9 cellular contexts compared by ENCODE assay signal in the genomic region with DNA sequence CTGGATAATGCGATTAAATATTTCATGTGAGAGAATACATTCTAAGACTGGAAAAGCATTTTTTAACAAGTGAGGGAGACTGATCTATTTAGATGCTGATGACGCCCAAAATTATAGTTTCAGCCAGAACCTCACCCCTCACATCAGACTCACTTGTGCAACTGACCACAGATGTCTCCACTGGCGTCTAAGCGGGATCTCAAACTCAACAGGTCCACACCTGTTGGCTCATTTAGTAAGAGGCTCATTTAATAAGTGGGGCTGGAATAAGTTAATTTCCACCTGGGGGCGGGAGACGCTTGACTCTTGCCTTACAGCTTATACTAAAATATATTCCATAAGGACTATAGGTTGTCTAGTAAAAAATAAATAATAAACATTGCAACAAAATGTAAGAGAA. TPM values are rescaled to one million over a fixed set of nuclear protein-coding genes. Genes with fewer than 3 reads are reported as not detected.
DNase-seq lines count a peak whose midpoint lies in the region; ATAC-seq, FAIRE-seq and TF ChIP-seq lines count a peak whose summit lies in the region.
"Had no signal": no experiment of that assay in that cellular context is flagged by ENCODE, and none has a peak within 500 bp of the region (broad histone marks: within the 10 kb centered on the region; RNA-seq: fewer than 3 reads in every experiment).

No MANE protein-coding gene starts in this region.

- H3K36me3 ChIP-seq in CD4-positive, alpha-beta memory T cell (ENCODE audit: insufficient read depth, low read length) = peaks cover 3% of the 10 kb centered on the region
- H3K36me3 ChIP-seq in HEK293 (ENCODE audit: control insufficient read depth in 2 of 2, insufficient read depth in 1 of 2, low read length in 2 of 2) (peaks cover 5 to 19% of the 10 kb centered on the region in 2 experiments; a peak in 2 of 3 replicates), astrocyte (ENCODE audit: insufficient read depth, low read length) (peaks cover 8% of the 10 kb centered on the region), MG63 (peaks cover 10% of the 10 kb centered on the region)
- H3K36me3 ChIP-seq in naive thymus-derived CD4-positive, alpha-beta T cell (ENCODE audit: control insufficient read depth in 2 of 3, insufficient read depth in 3 of 3, low read length in 3 of 3) = peaks cover 0 to 28% (median 0%) of the 10 kb centered on the region in 3 experiments

- H3K9me3 ChIP-seq in CD4-positive, alpha-beta memory T cell (ENCODE audit: control insufficient read depth in 1 of 2, low read length in 2 of 2) = no peaks in the 10 kb centered on the region
- H3K9me3 ChIP-seq in HEK293 (ENCODE audit: control insufficient read depth, insufficient read depth, low read depth, low read length) (no peaks in the 10 kb centered on the region), astrocyte (ENCODE audit: insufficient read depth, low read depth, low read length) (no peaks in the 10 kb centered on the region), MG63 (no peaks in the 10 kb centered on the region)
- H3K9me3 ChIP-seq in naive thymus-derived CD4-positive, alpha-beta T cell (ENCODE audit: control insufficient read depth in 2 of 3, low read length in 3 of 3) = no peaks in the 10 kb centered on the region
- H3K9me3 ChIP-seq: HAP-1 had no signal

- peak overlapping the region; percentile 51 for H3K27ac ChIP-seq in CD4-positive, alpha-beta memory T cell (ENCODE audit: low read depth, low read length)
- no peak overlapping the region for H3K27ac ChIP-seq in HEK293 (ENCODE audit: extremely low read depth, low read depth, low read length)
- no peak overlapping the region for H3K27ac ChIP-seq in astrocyte (ENCODE audit: low read depth, low read length)
- peak overlapping the region; percentile 75 for H3K27ac ChIP-seq in naive thymus-derived CD4-positive, alpha-beta T cell (ENCODE audit: low read depth, low read length)

- DNase-seq in CD4-positive, alpha-beta memory T cell = no peak
- DNase-seq in astrocyte (ENCODE audit: low read depth) (no peak), HuH-7 (ENCODE audit: low spot score) (no peak), MG63 (no peak), NCI-H345 treated with DMSO at 0.1 percent for 48 hours (lab: John Stamatoyannopoulos, UW; ENCODE audit: unreplicated experiment) (no peak)
- DNase-seq in naive thymus-derived CD4-positive, alpha-beta T cell = no peak
- DNase-seq in central memory CD4-positive, alpha-beta T cell = no peak

- H3K4me3 ChIP-seq in CD4-positive, alpha-beta memory T cell (ENCODE audit: low read length in 2 of 2) = peak overlapping the region in 1 of 2 donors; percentile 69
- H3K4me3 ChIP-seq in HEK293 (ENCODE audit: low read depth, low read length) (no peak overlapping the region), astrocyte (ENCODE audit: insufficient read depth, low read depth, low read length) (no peak overlapping the region), MG63 (no peak overlapping the region)
- H3K4me3 ChIP-seq in naive thymus-derived CD4-positive, alpha-beta T cell (ENCODE audit: low read length) = peak overlapping the region; percentile 44
- H3K4me3 ChIP-seq: HAP-1 had no signal

- CTCF ChIA-PET in CD4-positive, alpha-beta memory T cell (lab: Charles Lee; ENCODE audit: partially characterized antibody) = interaction anchor here (0.9 to 5.9 kb wide), 13 partner anchors 9 to 299 kb away, joined by 3 to 95 read pairs (median 14); a partner anchor contains a TSS
- CTCF ChIA-PET in HEK293 (lab: Yijun Ruan, JAX) = interaction anchor here (0.6 to 6.9 kb wide), 30 partner anchors 9 to 802 kb away, joined by 3 to 166 read pairs (median 4); no protein-coding TSS in a partner anchor
- CTCF ChIA-PET in naive thymus-derived CD4-positive, alpha-beta T cell (lab: Charles Lee) = interaction anchor here (0.6 to 3.5 kb wide), 12 partner anchors 11 to 312 kb away, joined by 3 to 21 read pairs (median 4); a partner anchor contains a TSS

- intact Hi-C loops in CD4-positive, alpha-beta memory T cell (cut with micrococcal nuclease) = loop anchor here (2.0 kb wide), 1 partner anchor 20 kb away; no protein-coding TSS in a partner anchor
- intact Hi-C loops in naive thymus-derived CD4-positive, alpha-beta T cell (cut with micrococcal nuclease) = loop anchor here (1.0 to 5.0 kb wide), 2 partner anchors 48 to 311 kb away; a partner anchor contains a TSS

- no peak overlapping the region for H3K9ac ChIP-seq in astrocyte (ENCODE audit: low read length)

- peaks cover 8 to 23% of the 10 kb centered on the region in 2 donors for H3K36me3 Mint-ChIP-seq in CD4-positive, alpha-beta memory T cell
- H3K36me3 Mint-ChIP-seq in astrocyte (ENCODE audit: low read depth, unreplicated experiment) = peaks cover 4% of the 10 kb centered on the region
- H3K36me3 Mint-ChIP-seq in naive thymus-derived CD4-positive, alpha-beta T cell = peaks cover 6 to 23% (median 14%) of the 10 kb centered on the region in 5 donors

- H3K9me3 Mint-ChIP-seq in CD4-positive, alpha-beta memory T cell = no peaks in the 10 kb centered on the region
- no peaks in the 10 kb centered on the region for H3K9me3 Mint-ChIP-seq in astrocyte (ENCODE audit: unreplicated experiment)
- H3K9me3 Mint-ChIP-seq in naive thymus-derived CD4-positive, alpha-beta T cell = peaks cover 0 to 3% (median 0%) of the 10 kb centered on the region in 11 donors

- peak overlapping the region; percentile 77 for H3K4me2 ChIP-seq in astrocyte (ENCODE audit: low read length)

- no peaks in the 10 kb centered on the region for H4K20me1 ChIP-seq in astrocyte (ENCODE audit: insufficient read depth, low read length)

- H2AFZ ChIP-seq in astrocyte (ENCODE audit: low read depth, low read length) = no peak overlapping the region

- H3K27ac Mint-ChIP-seq in CD4-positive, alpha-beta memory T cell = peak overlapping the region; percentile 73 to 93 (median 88)
- H3K27ac Mint-ChIP-seq in astrocyte (ENCODE audit: unreplicated experiment) = no peak overlapping the region
- H3K27ac Mint-ChIP-seq in naive thymus-derived CD4-positive, alpha-beta T cell = peak overlapping the region; percentile 81 to 94 (median 88)

- no peaks in the 10 kb centered on the region for H3K27me3 Mint-ChIP-seq in CD4-positive, alpha-beta memory T cell
- no peaks in the 10 kb centered on the region for H3K27me3 Mint-ChIP-seq in astrocyte (ENCODE audit: low read depth, unreplicated experiment)
- H3K27me3 Mint-ChIP-seq in naive thymus-derived CD4-positive, alpha-beta T cell = peaks cover 0 to 2% (median 0%) of the 10 kb centered on the region in 5 donors

- peak overlapping the region; percentile 76 to 91 (median 85) for H3K4me3 Mint-ChIP-seq in CD4-positive, alpha-beta memory T cell
- no peak overlapping the region for H3K4me3 Mint-ChIP-seq in astrocyte (ENCODE audit: unreplicated experiment)
- peak overlapping the region; percentile 66 to 89 (median 82) for H3K4me3 Mint-ChIP-seq in naive thymus-derived CD4-positive, alpha-beta T cell

- H3K4me1 Mint-ChIP-seq in CD4-positive, alpha-beta memory T cell = peaks cover 7 to 20% (median 14%) of the 10 kb centered on the region in 4 donors
- no peaks in the 10 kb centered on the region for H3K4me1 Mint-ChIP-seq in astrocyte (ENCODE audit: low read depth, unreplicated experiment)
- peaks cover 4 to 29% (median 21%) of the 10 kb centered on the region in 7 donors for H3K4me1 Mint-ChIP-seq in naive thymus-derived CD4-positive, alpha-beta T cell

- POLR2A ChIA-PET in CD4-positive, alpha-beta memory T cell (lab: Charles Lee; ENCODE audit: partially characterized antibody) = interaction anchor here (1.5 to 6.4 kb wide), 7 partner anchors 11 to 286 kb away, joined by 4 to 80 read pairs (median 25); a partner anchor contains a TSS
- POLR2A ChIA-PET in HEK293 (lab: Yijun Ruan, JAX) = interaction anchor here (0.6 kb wide), 1 partner anchor 45 kb away, joined by 3 read pairs; no protein-coding TSS in a partner anchor
- POLR2A ChIA-PET in naive thymus-derived CD4-positive, alpha-beta T cell (lab: Charles Lee) = interaction anchor here (0.6 to 9.2 kb wide), 11 partner anchors 10 to 425 kb away, joined by 3 to 104 read pairs (median 5); a partner anchor contains a TSS

- H3K4me1 ChIP-seq in CD4-positive, alpha-beta memory T cell (ENCODE audit: insufficient read depth, low read length) = peaks cover 23% of the 10 kb centered on the region
- H3K4me1 ChIP-seq in HEK293 (ENCODE audit: control insufficient read depth, insufficient read depth, low read length) (no peaks in the 10 kb centered on the region), astrocyte (ENCODE audit: insufficient read depth, low read length) (peaks cover 2% of the 10 kb centered on the region)
- peaks cover 6 to 16% of the 10 kb centered on the region in 2 donors for H3K4me1 ChIP-seq in naive thymus-derived CD4-positive, alpha-beta T cell (ENCODE audit: control insufficient read depth in 2 of 2, insufficient read depth in 2 of 2, low read length in 2 of 2)

- TF ChIP-seq CTCF in HEK293 (tag by site-specific recombination; IDR thresholded peaks at IDR 0.05) (no peak), astrocyte (IDR thresholded peaks at IDR 0.05; ENCODE audit: insufficient read depth, low read depth, low read length) (no peak)

- no peaks in the 10 kb centered on the region for H3K79me2 ChIP-seq in astrocyte (ENCODE audit: insufficient read depth, low read length)

- no peak for ATAC-seq in naive thymus-derived CD4-positive, alpha-beta T cell

- FAIRE-seq in astrocyte (lab: Jason Lieb, UNC) = no peak

- no peaks in the 10 kb centered on the region for H3K27me3 ChIP-seq in CD4-positive, alpha-beta memory T cell (ENCODE audit: insufficient read depth, low read length)
- H3K27me3 ChIP-seq in astrocyte (ENCODE audit: insufficient read depth, low read length) (no peaks in the 10 kb centered on the region), MG63 (no peaks in the 10 kb centered on the region)
- no peaks in the 10 kb centered on the region for H3K27me3 ChIP-seq in naive thymus-derived CD4-positive, alpha-beta T cell (ENCODE audit: control insufficient read depth in 2 of 2, insufficient read depth in 2 of 2, low read length in 2 of 2)

TF ChIP-seq in HEK293, 187 proteins besides CTCF, POLR2A, EP300 and RAD21 (continues in another document):
- TF ChIP-seq SCRT1 (tag by site-specific recombination; IDR thresholded peaks at IDR 0.05; ENCODE audit: borderline replicate concordance) = peak; percentile 96

RNA-seq across cellular contexts. Expression of a gene that starts 47.5 kb away (rescaled TPM):
- 10 to 100 TPM; 43.8 to 46.3 TPM for total RNA-seq in CD4-positive, alpha-beta memory T cell
- 10 to 100 TPM in 1 of 2 donors, 1 to 10 TPM in 1; 9.5 to 22.8 TPM for polyA plus RNA-seq in CD4-positive, alpha-beta memory T cell
- total RNA-seq in astrocyte = 39.7 and 45.9 TPM in 2 replicates
- 10 to 100 TPM; 34.8 to 66.9 (median 46.5) TPM for total RNA-seq in naive thymus-derived CD4-positive, alpha-beta T cell
- polyA plus RNA-seq in naive thymus-derived CD4-positive, alpha-beta T cell = 10 to 100 TPM; 12.8 to 25.6 TPM
- 18.9 and 32.4 TPM in 2 replicates for total RNA-seq in MG63 (2014; rRNA removed; shearing (Covaris generic); ENCODE audit: low replicate concordance)

RNA-seq across cellular contexts. Expression of a gene that starts 48.0 kb away (rescaled TPM):
- total RNA-seq in CD4-positive, alpha-beta memory T cell = 100 to 1,000 TPM; 129 to 132 TPM
- 10 to 100 TPM; 12.3 to 20.6 TPM for polyA plus RNA-seq in CD4-positive, alpha-beta memory T cell
- total RNA-seq in astrocyte = 107 and 121 TPM in 2 replicates
- 100 to 1,000 TPM in 3 of 5 experiments, 10 to 100 TPM in 2; 82.7 to 159 (median 113) TPM for total RNA-seq in naive thymus-derived CD4-positive, alpha-beta T cell
- 10 to 100 TPM; 24.0 to 33.3 TPM for polyA plus RNA-seq in naive thymus-derived CD4-positive, alpha-beta T cell
- total RNA-seq in MG63 (2014; rRNA removed; shearing (Covaris generic); ENCODE audit: low replicate concordance) = 17.5 and 18.7 TPM in 2 replicates

Comparison
In these comparisons a context has a peak if more than half of its experiments do, and no peak if none do; other contexts are left out.
1. H3K27ac ChIP-seq: peak in CD4-positive, alpha-beta memory T cell (single experiment) and naive thymus-derived CD4-positive, alpha-beta T cell (single experiment); none in HEK293 (single experiment) and astrocyte (single experiment).